Comparison of ENCODE assay signal across 2 cellular contexts in the genomic region with DNA sequence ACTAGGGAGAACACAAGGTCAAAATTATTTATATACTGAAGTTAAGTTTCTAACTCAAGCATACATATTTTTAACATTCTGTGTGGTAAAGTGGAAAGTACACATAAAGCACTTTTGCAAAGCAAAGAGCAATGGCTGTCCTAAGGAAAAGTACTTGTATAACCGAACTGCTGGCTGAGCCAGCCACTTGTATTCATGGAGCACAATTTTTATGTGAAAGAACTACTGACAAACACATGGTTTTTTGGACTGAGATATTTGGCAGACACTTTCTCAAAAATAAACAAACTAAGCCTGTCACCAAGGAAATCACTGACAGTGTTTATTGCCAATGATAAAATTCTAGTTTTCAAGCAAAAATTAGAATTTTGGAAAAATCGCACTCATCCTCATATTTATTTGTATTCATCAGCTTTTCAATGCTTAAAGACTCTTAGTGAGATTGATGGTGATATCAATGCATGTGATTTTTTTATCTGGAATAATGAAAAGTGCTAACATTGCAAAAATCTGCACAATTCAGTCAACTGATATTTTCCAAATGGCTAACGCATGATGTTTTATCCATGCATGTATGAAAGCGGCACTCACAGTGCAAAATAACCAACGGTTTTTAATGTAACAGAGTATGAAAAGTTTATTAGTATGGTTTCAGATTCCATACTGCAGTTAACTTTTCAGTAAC.
TF ChIP-seq lines count a peak whose summit lies in the region.

No MANE protein-coding gene starts in this region.

TF ChIP-seq in IMR-90, 13 proteins besides CTCF, POLR2A, EP300 and RAD21:
- TF ChIP-seq FOS (IDR thresholded peaks at IDR 0.05; ENCODE audit: low read depth, low read length) (no peak), MAFK (IDR thresholded peaks at IDR 0.05; ENCODE audit: low read depth, low read length) (peak; percentile 89)
TF ChIP-seq in IMR-90: peak in this region for 1.

TF ChIP-seq in liver, 16 proteins besides CTCF, POLR2A, EP300 and RAD21:
- TF ChIP-seq, protein P1, sequence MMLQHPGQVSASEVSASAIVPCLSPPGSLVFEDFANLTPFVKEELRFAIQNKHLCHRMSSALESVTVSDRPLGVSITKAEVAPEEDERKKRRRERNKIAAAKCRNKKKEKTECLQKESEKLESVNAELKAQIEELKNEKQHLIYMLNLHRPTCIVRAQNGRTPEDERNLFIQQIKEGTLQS (IDR thresholded peaks at IDR 0.05), result no peak
- TF ChIP-seq HNF4G (IDR thresholded peaks at IDR 0.05), result no peak
- TF ChIP-seq, protein P2, sequence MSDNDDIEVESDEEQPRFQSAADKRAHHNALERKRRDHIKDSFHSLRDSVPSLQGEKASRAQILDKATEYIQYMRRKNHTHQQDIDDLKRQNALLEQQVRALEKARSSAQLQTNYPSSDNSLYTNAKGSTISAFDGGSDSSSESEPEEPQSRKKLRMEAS (IDR thresholded peaks at IDR 0.05), result no peak
- no peak for TF ChIP-seq NR2F2 (IDR thresholded peaks at IDR 0.05)
- TF ChIP-seq FOXA1 (IDR thresholded peaks at IDR 0.05), result no peak
- no peak for TF ChIP-seq SP1 (IDR thresholded peaks at IDR 0.05)
- no peak for TF ChIP-seq GABPA (IDR thresholded peaks at IDR 0.05 in 1 of 2, conservative IDR thresholded peaks at IDR 0.05 in 1 of 2)
- no peak for TF ChIP-seq EGR1 (IDR thresholded peaks at IDR 0.05; ENCODE audit: low read depth in 2 of 2)
- no peak for TF ChIP-seq FOXA2 (IDR thresholded peaks at IDR 0.05)
- peak in 1 of 2 donors; percentile 13 for TF ChIP-seq RXRA (IDR thresholded peaks at IDR 0.05)
- TF ChIP-seq, protein P3, sequence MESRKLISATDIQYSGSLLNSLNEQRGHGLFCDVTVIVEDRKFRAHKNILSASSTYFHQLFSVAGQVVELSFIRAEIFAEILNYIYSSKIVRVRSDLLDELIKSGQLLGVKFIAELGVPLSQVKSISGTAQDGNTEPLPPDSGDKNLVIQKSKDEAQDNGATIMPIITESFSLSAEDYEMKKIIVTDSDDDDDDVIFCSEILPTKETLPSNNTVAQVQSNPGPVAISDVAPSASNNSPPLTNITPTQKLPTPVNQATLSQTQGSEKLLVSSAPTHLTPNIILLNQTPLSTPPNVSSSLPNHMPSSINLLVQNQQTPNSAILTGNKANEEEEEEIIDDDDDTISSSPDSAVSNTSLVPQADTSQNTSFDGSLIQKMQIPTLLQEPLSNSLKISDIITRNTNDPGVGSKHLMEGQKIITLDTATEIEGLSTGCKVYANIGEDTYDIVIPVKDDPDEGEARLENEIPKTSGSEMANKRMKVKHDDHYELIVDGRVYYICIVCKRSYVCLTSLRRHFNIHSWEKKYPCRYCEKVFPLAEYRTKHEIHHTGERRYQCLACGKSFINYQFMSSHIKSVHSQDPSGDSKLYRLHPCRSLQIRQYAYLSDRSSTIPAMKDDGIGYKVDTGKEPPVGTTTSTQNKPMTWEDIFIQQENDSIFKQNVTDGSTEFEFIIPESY (IDR thresholded peaks at IDR 0.05), result no peak
- TF ChIP-seq JUND (IDR thresholded peaks at IDR 0.05), result no peak
- peak in 1 of 2 donors; percentile 17 for TF ChIP-seq HNF4A (conservative IDR thresholded peaks at IDR 0.05)
- TF ChIP-seq, protein P4, sequence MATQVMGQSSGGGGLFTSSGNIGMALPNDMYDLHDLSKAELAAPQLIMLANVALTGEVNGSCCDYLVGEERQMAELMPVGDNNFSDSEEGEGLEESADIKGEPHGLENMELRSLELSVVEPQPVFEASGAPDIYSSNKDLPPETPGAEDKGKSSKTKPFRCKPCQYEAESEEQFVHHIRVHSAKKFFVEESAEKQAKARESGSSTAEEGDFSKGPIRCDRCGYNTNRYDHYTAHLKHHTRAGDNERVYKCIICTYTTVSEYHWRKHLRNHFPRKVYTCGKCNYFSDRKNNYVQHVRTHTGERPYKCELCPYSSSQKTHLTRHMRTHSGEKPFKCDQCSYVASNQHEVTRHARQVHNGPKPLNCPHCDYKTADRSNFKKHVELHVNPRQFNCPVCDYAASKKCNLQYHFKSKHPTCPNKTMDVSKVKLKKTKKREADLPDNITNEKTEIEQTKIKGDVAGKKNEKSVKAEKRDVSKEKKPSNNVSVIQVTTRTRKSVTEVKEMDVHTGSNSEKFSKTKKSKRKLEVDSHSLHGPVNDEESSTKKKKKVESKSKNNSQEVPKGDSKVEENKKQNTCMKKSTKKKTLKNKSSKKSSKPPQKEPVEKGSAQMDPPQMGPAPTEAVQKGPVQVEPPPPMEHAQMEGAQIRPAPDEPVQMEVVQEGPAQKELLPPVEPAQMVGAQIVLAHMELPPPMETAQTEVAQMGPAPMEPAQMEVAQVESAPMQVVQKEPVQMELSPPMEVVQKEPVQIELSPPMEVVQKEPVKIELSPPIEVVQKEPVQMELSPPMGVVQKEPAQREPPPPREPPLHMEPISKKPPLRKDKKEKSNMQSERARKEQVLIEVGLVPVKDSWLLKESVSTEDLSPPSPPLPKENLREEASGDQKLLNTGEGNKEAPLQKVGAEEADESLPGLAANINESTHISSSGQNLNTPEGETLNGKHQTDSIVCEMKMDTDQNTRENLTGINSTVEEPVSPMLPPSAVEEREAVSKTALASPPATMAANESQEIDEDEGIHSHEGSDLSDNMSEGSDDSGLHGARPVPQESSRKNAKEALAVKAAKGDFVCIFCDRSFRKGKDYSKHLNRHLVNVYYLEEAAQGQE (IDR thresholded peaks at IDR 0.05), result no peak
- TF ChIP-seq YY1 (IDR thresholded peaks at IDR 0.05), result peak; percentile 53
- TF ChIP-seq TAF1 (conservative IDR thresholded peaks at IDR 0.05), result no peak
